ENCODE assay signal across 8 cellular contexts in genomic region chr7:126803060-126803665, GRCh38.
DNase-seq lines count a peak whose midpoint lies in the region; ATAC-seq and TF ChIP-seq lines count a peak whose summit lies in the region.
"Had no signal": no experiment of that assay in that cellular context is flagged by ENCODE, and none has a peak within 500 bp of the region (broad histone marks: within the 10 kb centered on the region; RNA-seq: fewer than 3 reads in every experiment).

No MANE protein-coding gene starts in this region.

- POLR2A ChIA-PET in activated CD4-positive, alpha-beta memory T cell treated with anti-CD3 and anti-CD28 coated beads for 36 hours (lab: Charles Lee), result no interaction called here

- DNase-seq in EL, result peak; percentile 45
- peak; percentile 63 for DNase-seq in NCI-H2227 treated with DMSO at 0.1 percent for 48 hours (lab: John Stamatoyannopoulos, UW)
- DNase-seq in activated CD4-positive, alpha-beta memory T cell treated with anti-CD3 and anti-CD28 coated beads for 36 hours, result peak; percentile 33
- DNase-seq in glomerular endothelial cell (ENCODE audit: extremely low read depth, low read depth, low spot score), result peak; percentile 39
- peak; percentile 27 for DNase-seq in retinal pigment epithelial cell (ENCODE audit: low read depth)

- peaks cover 3% of the 10 kb centered on the region for H3K27me3 Mint-ChIP-seq in activated CD4-positive, alpha-beta memory T cell treated with anti-CD3 and anti-CD28 coated beads for 36 hours

- H3K36me3 Mint-ChIP-seq in activated CD4-positive, alpha-beta memory T cell treated with anti-CD3 and anti-CD28 coated beads for 36 hours, result no peaks in the 10 kb centered on the region

- peaks cover 1% of the 10 kb centered on the region for H3K9me3 Mint-ChIP-seq in activated CD4-positive, alpha-beta memory T cell treated with anti-CD3 and anti-CD28 coated beads for 36 hours
- H3K9me3 Mint-ChIP-seq: dendritic cell treated with granulocyte-macrophage colony-stimulating factor and Interleukin-4, amounts not matched to agents 40 ng/mL and 50 ng/mL, for 4 days had no signal

- no peaks in the 10 kb centered on the region for H3K4me1 Mint-ChIP-seq in activated CD4-positive, alpha-beta memory T cell treated with anti-CD3 and anti-CD28 coated beads for 36 hours (ENCODE audit: low read depth)

- intact Hi-C loops in activated CD4-positive, alpha-beta memory T cell treated with anti-CD3 and anti-CD28 coated beads for 36 hours (cut with micrococcal nuclease), result loop anchor here (1.0 kb wide), 2 partner anchors 97 to 451 kb away; no protein-coding TSS in a partner anchor

- CTCF ChIA-PET in activated CD4-positive, alpha-beta memory T cell treated with anti-CD3 and anti-CD28 coated beads for 36 hours (lab: Charles Lee), result interaction anchor here (0.7 to 2.5 kb wide), 12 partner anchors 9 to 711 kb away, joined by 3 to 8 read pairs (median 3); no protein-coding TSS in a partner anchor

- no peak overlapping the region for H3K27ac Mint-ChIP-seq in activated CD4-positive, alpha-beta memory T cell treated with anti-CD3 and anti-CD28 coated beads for 36 hours
- H3K27ac Mint-ChIP-seq: dendritic cell treated with granulocyte-macrophage colony-stimulating factor and Interleukin-4, amounts not matched to agents 40 ng/mL and 50 ng/mL, for 4 days had no signal

- no peak overlapping the region for H3K4me3 Mint-ChIP-seq in activated CD4-positive, alpha-beta memory T cell treated with anti-CD3 and anti-CD28 coated beads for 36 hours
- H3K4me3 Mint-ChIP-seq: dendritic cell treated with granulocyte-macrophage colony-stimulating factor and Interleukin-4, amounts not matched to agents 40 ng/mL and 50 ng/mL, for 4 days had no signal

- ATAC-seq in GM19452 (IDR thresholded peaks at IDR 0.05; ENCODE audit: unreplicated experiment), result peak; percentile 84
- peak; percentile 86 for ATAC-seq in HG03354 (IDR thresholded peaks at IDR 0.05; ENCODE audit: poor library complexity, severe bottlenecking, unreplicated experiment)

- H3K4me3 ChIP-seq in retinal pigment epithelial cell (ENCODE audit: low read length), result no peak overlapping the region

- peak; percentile 71 for TF ChIP-seq CTCF in retinal pigment epithelial cell (conservative IDR thresholded peaks at IDR 0.05; ENCODE audit: low read depth, low read length)
